ENCODE assay signal across 8 cellular contexts in the genomic region with DNA sequence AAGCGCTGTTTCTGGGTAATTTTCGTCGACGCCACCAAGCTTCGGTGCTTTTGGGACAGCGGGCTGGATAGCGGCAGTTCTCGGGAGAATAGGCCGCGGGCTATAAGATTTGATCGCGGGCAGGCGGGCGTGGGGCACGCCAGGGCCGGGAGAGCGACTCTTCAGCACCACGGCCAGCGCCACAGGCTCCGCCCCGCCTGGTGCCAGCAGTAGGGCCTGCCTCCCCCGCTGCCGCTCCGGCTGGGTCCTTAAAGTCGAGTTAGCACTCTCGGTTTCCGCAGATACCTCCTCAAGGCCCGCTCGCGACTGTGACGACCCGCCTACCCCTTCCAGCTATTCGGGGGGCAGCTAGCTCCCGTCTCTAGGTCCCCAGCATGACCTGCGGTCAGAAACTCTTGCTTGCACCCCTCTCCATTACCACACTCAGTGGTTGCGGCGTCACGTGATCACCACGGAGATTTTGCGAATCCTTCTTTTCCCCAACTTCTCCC. TPM values are rescaled to one million over a fixed set of nuclear protein-coding genes. Genes with fewer than 3 reads are reported as not detected.
DNase-seq lines count a peak whose midpoint lies in the region; ATAC-seq and TF ChIP-seq lines count a peak whose summit lies in the region.

No MANE protein-coding gene starts in this region.

- no peak overlapping the region for H3K4me3 ChIP-seq in epithelial cell of esophagus (ENCODE audit: low read length)

- ATAC-seq in HG02642 (IDR thresholded peaks at IDR 0.05; ENCODE audit: poor library complexity, unreplicated experiment) (peak; percentile 77), GM19455 (IDR thresholded peaks at IDR 0.05; ENCODE audit: unreplicated experiment) (no peak)

- no peaks in the 10 kb centered on the region for H3K9me3 Mint-ChIP-seq in nephron progenitor cell

- DNase-seq in CD1c-positive myeloid dendritic cell (ENCODE audit: extremely low spot score) (peak; percentile 42), epithelial cell of esophagus (ENCODE audit: low read depth) (peak; percentile 50), nephron progenitor cell (peak; percentile 99), occipital lobe (lab: John Stamatoyannopoulos, UW) (no peak), pons (ENCODE audit: low spot score) (no peak)
- peak; percentile 11 for DNase-seq in activated CD4-positive, alpha-beta T cell treated with anti-CD3 and anti-CD28 coated beads for 1 hour

- H3K4me3 Mint-ChIP-seq in nephron progenitor cell = peak overlapping the region; percentile 78

- TF ChIP-seq CTCF in epithelial cell of esophagus (IDR thresholded peaks at IDR 0.05; ENCODE audit: insufficient read depth, low read depth, low read length, missing control alignments) (no peak), nephron progenitor cell (IDR thresholded peaks at IDR 0.05) (no peak)

- no peak overlapping the region for H3K27ac Mint-ChIP-seq in nephron progenitor cell

- no peaks in the 10 kb centered on the region for H3K36me3 Mint-ChIP-seq in nephron progenitor cell (ENCODE audit: low read depth)

- H3K4me1 Mint-ChIP-seq in nephron progenitor cell = peaks cover 33% of the 10 kb centered on the region

- peaks cover 93% of the 10 kb centered on the region for H3K27me3 Mint-ChIP-seq in nephron progenitor cell (ENCODE audit: low read depth, poor library complexity)

RNA-seq across cellular contexts. Expression of a gene that starts 9.4 kb away (rescaled TPM):
- 47.4 TPM for total RNA-seq in occipital lobe

Comparison
In these comparisons a context has a peak if more than half of its experiments do, and no peak if none do; other contexts are left out.
1. DNase-seq: peak in CD1c-positive myeloid dendritic cell (single experiment), activated CD4-positive, alpha-beta T cell treated with anti-CD3 and anti-CD28 coated beads for 1 hour (single experiment), epithelial cell of esophagus (single experiment) and nephron progenitor cell (single experiment); none in occipital lobe (single experiment) and pons (single experiment).